In the genomic region with DNA sequence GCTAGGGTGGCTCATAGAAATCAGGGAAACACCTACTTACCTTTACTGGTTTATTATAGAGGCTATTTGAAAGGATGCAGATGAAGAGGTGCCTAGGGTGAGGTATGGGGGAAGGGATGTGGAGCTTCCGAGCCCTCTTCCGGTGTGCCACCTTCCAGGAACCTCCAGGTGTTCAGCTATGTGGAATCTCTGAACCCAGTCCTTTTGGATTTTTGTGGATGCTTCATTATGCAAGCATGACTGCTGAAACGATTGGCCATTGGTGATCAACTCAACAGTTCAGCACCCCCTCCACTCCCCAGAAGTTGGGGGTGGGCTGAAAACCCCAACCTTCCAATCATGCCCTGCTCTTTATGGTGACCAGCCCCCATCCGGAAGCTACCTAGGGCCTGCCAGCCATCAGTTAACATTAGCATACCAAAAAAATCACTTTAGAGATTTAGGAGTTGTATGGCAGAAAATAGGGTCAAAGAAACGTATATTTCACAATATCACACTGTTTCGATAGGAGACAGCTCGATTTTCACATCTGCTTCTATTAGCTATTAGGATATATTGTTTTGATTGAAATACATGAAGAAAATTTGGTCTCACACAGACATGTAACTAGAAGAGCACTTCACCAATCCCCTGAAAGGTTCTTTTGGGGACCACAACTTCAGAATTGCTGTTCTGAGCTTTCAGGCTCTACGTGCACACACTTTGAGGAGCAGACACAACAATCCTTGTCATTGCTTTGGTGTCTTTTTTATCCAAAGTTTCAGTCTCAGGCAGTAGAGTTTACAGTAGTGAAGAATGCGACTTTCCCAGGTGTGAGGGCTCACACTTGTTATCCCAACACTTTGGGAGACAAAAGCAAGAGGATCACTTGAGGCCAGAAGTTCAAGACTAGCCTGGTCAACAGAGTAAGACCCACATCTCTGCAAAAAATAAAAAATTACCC, we compare ENCODE assay signal across 29 cellular contexts. TPM values are rescaled to one million over a fixed set of nuclear protein-coding genes. Genes with fewer than 3 reads are reported as not detected.
DNase-seq lines count a peak whose midpoint lies in the region; ATAC-seq, FAIRE-seq and TF ChIP-seq lines count a peak whose summit lies in the region.
"Had no signal": no experiment of that assay in that cellular context is flagged by ENCODE, and none has a peak within 500 bp of the region (broad histone marks: within the 10 kb centered on the region; RNA-seq: fewer than 3 reads in every experiment).

No MANE protein-coding gene starts in this region.

- H3K4ac ChIP-seq in neuronal stem cell (ENCODE audit: low read length) = no peak overlapping the region

- H3K23ac ChIP-seq in neuronal stem cell (ENCODE audit: low read depth, low read length, poor library complexity) = no peak overlapping the region

- peak overlapping the region; percentile 96 for H3K4me3 Mint-ChIP-seq in GM23338
- H3K4me3 Mint-ChIP-seq: activated naive CD8-positive, alpha-beta T cell treated with anti-CD3 and anti-CD28 coated beads for 36 hours; B cell; T-helper 2 cell treated with Interferon-gamma antibody and Interleukin-4, amounts not matched to agents 5 μg/mL and 100 μg/mL, for 36 hours had no signal

- no peak overlapping the region for H2BK15ac ChIP-seq in neuronal stem cell (ENCODE audit: low read length)

- no peaks in the 10 kb centered on the region for H3K9me2 ChIP-seq in GM23338 (ENCODE audit: insufficient read depth)

- peaks cover 2% of the 10 kb centered on the region; the same call in 1 of the 3 replicates for H3K9me3 Mint-ChIP-seq in GM23338
- H3K9me3 Mint-ChIP-seq: activated naive CD8-positive, alpha-beta T cell treated with anti-CD3 and anti-CD28 coated beads for 36 hours; activated T-helper 2 cell treated with anti-CD3 and anti-CD28 coated beads, Interferon-gamma antibody, Interleukin-2, Interleukin-4, amounts not matched to agents 10 μg/mL and 5 μg/mL and 100 μg/mL, durations not matched to agents 14 hours and 24 hours and 36 hours; T-helper 2 cell treated with Interferon-gamma antibody and Interleukin-4, amounts not matched to agents 5 μg/mL and 100 μg/mL, for 36 hours had no signal

- H3K4me2 ChIP-seq in GM23338 = peak overlapping the region; percentile 68
- H3K4me2 ChIP-seq in neuronal stem cell (ENCODE audit: insufficient read depth, low read length, poor library complexity, severe bottlenecking) = no peak overlapping the region
- H3K4me2 ChIP-seq: A549 had no signal

- H4K8ac ChIP-seq in neuronal stem cell (ENCODE audit: low read depth, low read length) = no peak overlapping the region

- intact Hi-C loops in lower leg skin (cut with DNase I; ENCODE audit: low total_unique reads) = no loop called here

- H3K9ac ChIP-seq in neuronal stem cell (ENCODE audit: low read depth, low read length, poor library complexity) = no peak overlapping the region

- H2BK12ac ChIP-seq in neuronal stem cell (ENCODE audit: low read length) = peak overlapping the region; percentile 31

- no peak for FAIRE-seq in H54 (lab: Jason Lieb, UNC)
- FAIRE-seq: A549 had no signal

- peak; percentile 94 for DNase-seq in GM23338 (ENCODE audit: low spot score)
- no peak for DNase-seq in neuronal stem cell (ENCODE audit: low spot score)
- no peak for DNase-seq in lower leg skin (ENCODE audit: low spot score in 2 of 2)
- DNase-seq in H54 (ENCODE audit: insufficient read length, low spot score) = no peak
- no peak for DNase-seq in NCI-H1417 treated with DMSO at 0.1 percent for 48 hours (lab: John Stamatoyannopoulos, UW)
- no peak for DNase-seq in NCI-H146 (lab: John Stamatoyannopoulos, UW)
- DNase-seq: activated CD8-positive, alpha-beta memory T cell treated with anti-CD3 and anti-CD28 coated beads, Interleukin-2, amount 50 U/mL, for 48 hours; activated naive CD8-positive, alpha-beta T cell treated with anti-CD3 and anti-CD28 coated beads for 36 hours; DMS53; effector CD8-positive, alpha-beta T cell; gastrocnemius medialis; GOT3; KG1; left ventricle myocardium inferior; NCI-H1694 treated with DMSO at 0.1 percent for 48 hours; NCI-H69; stimulated activated CD4-positive, alpha-beta T cell treated with anti-CD3 and anti-CD28 coated beads, Interleukin-2, amount 100 ng/mL, for 48 hours; stimulated activated naive CD4-positive, alpha-beta T cell; transverse colon; WERI-Rb-1 had no signal

- H4K20me1 ChIP-seq in GM23338 (replicated peaks; ENCODE audit: insufficient read depth) = peaks cover 8% of the 10 kb centered on the region

- peaks cover 12% of the 10 kb centered on the region for H3K27me3 Mint-ChIP-seq in GM23338 (ENCODE audit: insufficient read depth, low read depth, poor library complexity)
- H3K27me3 Mint-ChIP-seq: activated naive CD8-positive, alpha-beta T cell treated with anti-CD3 and anti-CD28 coated beads for 36 hours; B cell had no signal

- H3K36me3 ChIP-seq in GM23338 (ENCODE audit: insufficient read depth) (peaks cover 4% of the 10 kb centered on the region; the same call in 1 of the 2 replicates), neuronal stem cell (replicated peaks in 1 of 2; ENCODE audit: control insufficient read depth in 2 of 2, insufficient read depth in 2 of 2, low read length in 2 of 2) (peaks cover 3 to 11% of the 10 kb centered on the region in 2 donors)
- H3K36me3 ChIP-seq: neutrophil, transverse colon had no signal

- peaks cover 35% of the 10 kb centered on the region for H3K4me1 Mint-ChIP-seq in GM23338

- H3K79me1 ChIP-seq in neuronal stem cell (ENCODE audit: low read depth, low read length) = peaks cover 1% of the 10 kb centered on the region

- TF ChIP-seq POLR2A in lower leg skin (IDR thresholded peaks at IDR 0.05) (no peak), H54 (IDR thresholded peaks at IDR 0.05; ENCODE audit: low read depth, low read length) (no peak)

- no peak overlapping the region for H3K18ac ChIP-seq in neuronal stem cell (ENCODE audit: low read length)

- H2AK5ac ChIP-seq in neuronal stem cell (ENCODE audit: low read depth, low read length) = no peak overlapping the region

- H3K4me1 ChIP-seq in GM23338 (ENCODE audit: insufficient read depth) = peaks cover 53% of the 10 kb centered on the region
- H3K4me1 ChIP-seq in neuronal stem cell (ENCODE audit: control insufficient read depth in 2 of 2, insufficient read depth in 1 of 2, low read depth in 1 of 2, low read length in 2 of 2) = peaks cover 7 to 13% of the 10 kb centered on the region in 2 donors

- no CpG with 5 or more reads among the region's 9 CpGs for WGBS in neuronal stem cell (ENCODE audit: extremely low coverage in 2 of 2, insufficient read length in 2 of 2, insufficient replicate concordance in 1 of 2), 2 donors
- WGBS in lower leg skin, 2 donors = 61 to 65% methylated on average over 9 of the region's 9 CpGs

- H2AFZ ChIP-seq in GM23338 (no peak overlapping the region), neuronal stem cell (ENCODE audit: low read length) (peak overlapping the region; percentile 71)

- no peaks in the 10 kb centered on the region for H3K27me3 ChIP-seq in GM23338 (ENCODE audit: insufficient read depth)
- H3K27me3 ChIP-seq in neuronal stem cell (ENCODE audit: control insufficient read depth in 3 of 3, insufficient read depth in 3 of 3, low read depth in 1 of 3, low read length in 3 of 3) = no peaks in the 10 kb centered on the region
- H3K27me3 ChIP-seq: esophagus muscularis mucosa, gastrocnemius medialis, neutrophil, transverse colon had no signal

- H2BK5ac ChIP-seq in neuronal stem cell (ENCODE audit: low read length) = no peak overlapping the region

- no peak overlapping the region for H2BK120ac ChIP-seq in neuronal stem cell (ENCODE audit: low read depth, low read length)

- peaks cover 40% of the 10 kb centered on the region for H3K36me3 Mint-ChIP-seq in GM23338 (ENCODE audit: low read depth)

- peaks cover 49% of the 10 kb centered on the region for H3K79me2 ChIP-seq in GM23338 (replicated peaks; ENCODE audit: insufficient read depth)

- H3K14ac ChIP-seq in neuronal stem cell (ENCODE audit: low read length) = no peak overlapping the region

- no peak overlapping the region for H4K91ac ChIP-seq in neuronal stem cell (ENCODE audit: low read depth, low read length, poor library complexity)

- H3K9me3 ChIP-seq in neuronal stem cell (replicated peaks in 1 of 2; ENCODE audit: control insufficient read depth in 2 of 2, insufficient read depth in 1 of 2, low read depth in 1 of 2, low read length in 2 of 2) = no peaks in the 10 kb centered on the region
- H3K9me3 ChIP-seq: A549, esophagus muscularis mucosa, gastrocnemius medialis, left ventricle myocardium inferior, neutrophil, transverse colon had no signal

- TF ChIP-seq CTCF in GM23338 (conservative IDR thresholded peaks at IDR 0.05; ENCODE audit: low read depth in 2 of 2) = no peak
- TF ChIP-seq CTCF in lower leg skin (IDR thresholded peaks at IDR 0.05) = no peak

- ATAC-seq in GM23338 = peak; percentile 24
- ATAC-seq: A549, gastrocnemius medialis had no signal

- H3K4me3 ChIP-seq in GM23338 (peak overlapping the region; percentile 50), iPS-11a (ENCODE audit: low read depth, low read length) (peak overlapping the region; percentile 54), neuronal stem cell (ENCODE audit: low read length in 2 of 2) (no peak overlapping the region), lower leg skin (ENCODE audit: low read depth, poor library complexity, severe bottlenecking) (no peak overlapping the region)
- H3K4me3 ChIP-seq: A549, esophagus muscularis mucosa, gastrocnemius medialis, left ventricle myocardium inferior, skin epidermis, transverse colon had no signal

- peak overlapping the region; percentile 93 for H3K27ac ChIP-seq in GM23338 (ENCODE audit: low read depth)
- peak overlapping the region; percentile 98 for H3K27ac ChIP-seq in angular gyrus (ENCODE audit: low read depth, low read length)
- no peak overlapping the region for H3K27ac ChIP-seq in neuronal stem cell (replicated peaks; ENCODE audit: low read length)
- H3K27ac ChIP-seq: A549, esophagus muscularis mucosa, gastrocnemius medialis, left ventricle myocardium inferior, neutrophil, skin epidermis, transverse colon, WERI-Rb-1 had no signal

- peak overlapping the region; percentile 98 for H3K27ac Mint-ChIP-seq in GM23338
- H3K27ac Mint-ChIP-seq: activated naive CD8-positive, alpha-beta T cell treated with anti-CD3 and anti-CD28 coated beads for 36 hours; activated T-helper 2 cell treated with anti-CD3 and anti-CD28 coated beads, Interferon-gamma antibody, Interleukin-2, Interleukin-4, amounts not matched to agents 10 μg/mL and 5 μg/mL and 100 μg/mL, durations not matched to agents 14 hours and 24 hours and 36 hours; T-helper 2 cell treated with Interferon-gamma antibody and Interleukin-4, amounts not matched to agents 5 μg/mL and 100 μg/mL, for 36 hours had no signal

- peaks cover 31% of the 10 kb centered on the region for H3F3A ChIP-seq in GM23338 (replicated peaks; ENCODE audit: low read depth)

RNA-seq across cellular contexts. Expression of a gene that starts 3.3 kb away (rescaled TPM):
- 101 and 117 TPM in 2 replicates for total RNA-seq in GM23338 (2014; rRNA removed; shearing (Covaris generic))
- 193 and 196 TPM in 2 replicates for polyA plus RNA-seq in GM23338 (2016; fragmentation: Nextera tagmentation; extraction: Ambion mirVana)
- polyA plus RNA-seq in neuronal stem cell (2013, experiment 1 of 2) = 94.4 TPM
- polyA plus RNA-seq in neuronal stem cell (2013, experiment 2 of 2) = 93.6 TPM
- 10 to 100 TPM; 51.5 to 71.0 (median 57.2) TPM for total RNA-seq in lower leg skin

RNA-seq across cellular contexts. Expression of a gene that starts 4.2 kb away (rescaled TPM):
- total RNA-seq in GM23338 (2014; rRNA removed; shearing (Covaris generic)) = 82.6 and 91.7 TPM in 2 replicates
- polyA plus RNA-seq in GM23338 (2016; fragmentation: Nextera tagmentation; extraction: Ambion mirVana) = 47.8 and 52.2 TPM in 2 replicates
- polyA plus RNA-seq in neuronal stem cell (2013, experiment 1 of 2) = 12.1 TPM
- 11.2 TPM for polyA plus RNA-seq in neuronal stem cell (2013, experiment 2 of 2)
- 10 to 100 TPM; 13.4 to 35.4 (median 19.0) TPM for total RNA-seq in lower leg skin

RNA-seq across cellular contexts. Expression of a gene that starts 13.1 kb away (rescaled TPM):
- total RNA-seq in GM23338 (2014; rRNA removed; shearing (Covaris generic)) = 30.6 and 50.6 TPM in 2 replicates
- 21.8 and 23.0 TPM in 2 replicates for polyA plus RNA-seq in GM23338 (2016; fragmentation: Nextera tagmentation; extraction: Ambion mirVana)
- polyA plus RNA-seq in neuronal stem cell (2013, experiment 1 of 2) = 13.5 TPM
- polyA plus RNA-seq in neuronal stem cell (2013, experiment 2 of 2) = 15.0 TPM
- total RNA-seq in lower leg skin = 10 to 100 TPM; 21.0 to 79.2 (median 38.2) TPM

RNA-seq across cellular contexts. Expression of a gene that starts 29.1 kb away (rescaled TPM):
- total RNA-seq in GM23338 (2014; rRNA removed; shearing (Covaris generic)) = 15.3 and 17.5 TPM in 2 replicates
- polyA plus RNA-seq in GM23338 (2016; fragmentation: Nextera tagmentation; extraction: Ambion mirVana) = 10.6 and 16.9 TPM in 2 replicates
- polyA plus RNA-seq in neuronal stem cell (2013, experiment 1 of 2) = 36.7 TPM
- polyA plus RNA-seq in neuronal stem cell (2013, experiment 2 of 2) = 35.2 TPM
- 10 to 100 TPM; 62.9 to 82.6 (median 81.0) TPM for total RNA-seq in lower leg skin

RNA-seq across cellular contexts. Expression of a gene that starts 29.8 kb away (rescaled TPM):
- 27.5 and 51.4 TPM in 2 replicates for total RNA-seq in GM23338 (2014; rRNA removed; shearing (Covaris generic))
- 42.0 and 42.6 TPM in 2 replicates for polyA plus RNA-seq in GM23338 (2016; fragmentation: Nextera tagmentation; extraction: Ambion mirVana)
- 69.5 TPM for polyA plus RNA-seq in neuronal stem cell (2013, experiment 1 of 2)
- polyA plus RNA-seq in neuronal stem cell (2013, experiment 2 of 2) = 75.5 TPM
- total RNA-seq in lower leg skin = 10 to 100 TPM; 23.7 to 44.7 (median 33.9) TPM

Comparison
In these comparisons a context has a peak if more than half of its experiments do, and no peak if none do; other contexts are left out.
1. H3K4me3 ChIP-seq: peak in GM23338 (single experiment) and iPS-11a (single experiment); none in neuronal stem cell (0 of 2) and lower leg skin (single experiment).